ENCODE assay signal across 27 cellular contexts in genomic region chr13:44386932-44387556, GRCh38. TPM values are rescaled to one million over a fixed set of nuclear protein-coding genes. Genes with fewer than 3 reads are reported as not detected.
DNase-seq lines count a peak whose midpoint lies in the region; ATAC-seq and TF ChIP-seq lines count a peak whose summit lies in the region.
"Had no signal": no experiment of that assay in that cellular context is flagged by ENCODE, and none has a peak within 500 bp of the region (broad histone marks: within the 10 kb centered on the region; RNA-seq: fewer than 3 reads in every experiment).

No MANE protein-coding gene starts in this region.

- no peak for ATAC-seq in right cardiac atrium
- ATAC-seq in stimulated activated naive CD8-positive, alpha-beta T cell treated with anti-CD3 and anti-CD28 coated beads, Interleukin-15, Interleukin-2, amounts not matched to agents 100 U/mL and 50 U/mL, for 24 hours, result no peak

- H3K4me3 Mint-ChIP-seq in activated CD4-positive, alpha-beta memory T cell treated with anti-CD3 and anti-CD28 coated beads for 36 hours, result no peak overlapping the region
- H3K4me3 Mint-ChIP-seq: CD4-positive, CD25-positive, alpha-beta regulatory T cell; central memory CD8-positive, alpha-beta T cell; IgD-negative memory B cell; stimulated activated naive CD8-positive, alpha-beta T cell treated with anti-CD3 and anti-CD28 coated beads, Interleukin-15, Interleukin-2, amounts not matched to agents 100 ng/mL and 50 ng/mL, for 24 hours had no signal

- no peak overlapping the region for H4K91ac ChIP-seq in mesenchymal stem cell (ENCODE audit: low read length)

- intact Hi-C loops in right cardiac atrium (cut with DNase I), result loop anchor here in 2 of 4 donors (10.0 kb wide), 1 partner anchor 48 kb away; no protein-coding TSS in a partner anchor
- intact Hi-C loops in cardiac septum (cut with DNase I), result no loop called here
- intact Hi-C loops in transverse colon (cut with DNase I; ENCODE audit: low total_unique reads), result no loop called here
- intact Hi-C loops in activated CD4-positive, alpha-beta memory T cell treated with anti-CD3 and anti-CD28 coated beads for 36 hours (cut with micrococcal nuclease), result no loop called here

- no peak overlapping the region for H3K4ac ChIP-seq in mesenchymal stem cell (ENCODE audit: low read depth in 1 of 2, low read length in 2 of 2)

- no peak overlapping the region for H2BK120ac ChIP-seq in mesenchymal stem cell (ENCODE audit: low read depth, low read length)

- H3K27ac ChIP-seq in right cardiac atrium (ENCODE audit: low read length), result peak overlapping the region; percentile 6
- H3K27ac ChIP-seq in mesenchymal stem cell (ENCODE audit: low read length, poor library complexity, severe bottlenecking), result no peak overlapping the region
- H3K27ac ChIP-seq in transverse colon, result no peak overlapping the region
- H3K27ac ChIP-seq in tibial nerve, result no peak overlapping the region
- H3K27ac ChIP-seq: prostate gland, RWPE1, sigmoid colon had no signal

- H3K4me3 ChIP-seq in right cardiac atrium (ENCODE audit: low read length), result no peak overlapping the region
- H3K4me3 ChIP-seq in choroid plexus epithelial cell (ENCODE audit: low read depth, low read length), result no peak overlapping the region
- H3K4me3 ChIP-seq in mesenchymal stem cell (ENCODE audit: insufficient read depth in 1 of 2, low read depth in 1 of 2, low read length in 2 of 2), result no peak overlapping the region
- no peak overlapping the region for H3K4me3 ChIP-seq in transverse colon
- H3K4me3 ChIP-seq in tibial nerve, result no peak overlapping the region
- H3K4me3 ChIP-seq: HAP-1, prostate gland, sigmoid colon had no signal

- peak overlapping the region; percentile 71 for H4K8ac ChIP-seq in mesenchymal stem cell (ENCODE audit: low read length)

- no peak overlapping the region for H3K9ac ChIP-seq in mesenchymal stem cell (ENCODE audit: low read length)

- no peaks in the 10 kb centered on the region for H3K27me3 Mint-ChIP-seq in activated CD4-positive, alpha-beta memory T cell treated with anti-CD3 and anti-CD28 coated beads for 36 hours
- H3K27me3 Mint-ChIP-seq: central memory CD8-positive, alpha-beta T cell; stimulated activated naive CD8-positive, alpha-beta T cell treated with anti-CD3 and anti-CD28 coated beads, Interleukin-15, Interleukin-2, amounts not matched to agents 100 ng/mL and 50 ng/mL, for 24 hours had no signal

- no peak overlapping the region for H2BK5ac ChIP-seq in mesenchymal stem cell (ENCODE audit: low read depth, low read length, poor library complexity, severe bottlenecking)

- H3K9me3 ChIP-seq in right cardiac atrium (ENCODE audit: control insufficient read depth, low read length), result no peaks in the 10 kb centered on the region
- no peaks in the 10 kb centered on the region for H3K9me3 ChIP-seq in mesenchymal stem cell (ENCODE audit: control insufficient read depth, low read length)
- no peaks in the 10 kb centered on the region for H3K9me3 ChIP-seq in transverse colon
- H3K9me3 ChIP-seq in tibial nerve, result no peaks in the 10 kb centered on the region
- H3K9me3 ChIP-seq: HAP-1, prostate gland, sigmoid colon had no signal

- H3K14ac ChIP-seq in mesenchymal stem cell (ENCODE audit: low read length in 2 of 2), result no peak overlapping the region

- H3K27ac Mint-ChIP-seq in activated CD4-positive, alpha-beta memory T cell treated with anti-CD3 and anti-CD28 coated beads for 36 hours, result no peak overlapping the region
- H3K27ac Mint-ChIP-seq: CD4-positive, CD25-positive, alpha-beta regulatory T cell; IgD-negative memory B cell; stimulated activated naive CD8-positive, alpha-beta T cell treated with anti-CD3 and anti-CD28 coated beads, Interleukin-15, Interleukin-2, amounts not matched to agents 100 ng/mL and 50 ng/mL, for 24 hours had no signal

- DNase-seq in right cardiac atrium (no peak), cardiac septum (ENCODE audit: low spot score) (no peak), choroid plexus epithelial cell (ENCODE audit: low read depth) (peak; percentile 35), mesenchymal stem cell (no peak), transverse colon (no peak), tibial nerve (ENCODE audit: low spot score in 2 of 2) (no peak)
- DNase-seq in stimulated activated naive CD8-positive, alpha-beta T cell treated with anti-CD3 and anti-CD28 coated beads, Interleukin-15, Interleukin-2, amounts not matched to agents 100 U/mL and 50 U/mL, for 24 hours, result no peak
- DNase-seq in activated CD4-positive, alpha-beta memory T cell treated with anti-CD3 and anti-CD28 coated beads for 36 hours, result no peak
- DNase-seq: activated CD4-positive, alpha-beta T cell treated with anti-CD3 and anti-CD28 coated beads for 4 hours; activated CD8-positive, alpha-beta memory T cell treated with anti-CD3 and anti-CD28 coated beads for 24 hours; activated gamma-delta T cell treated with Interleukin-2 at 50 U/mL for 16 hours; activated T-cell treated with anti-CD3 and anti-CD28 coated beads, Interleukin-2, amount 50 U/mL, for 1 hour; CD4-positive, CD25-positive, alpha-beta regulatory T cell; DMS153; kidney glomerular epithelial cell; NCI-H1105; NCI-H2029 treated with DMSO at 0.1 percent for 48 hours; NCI-H2227 treated with DMSO at 0.1 percent for 48 hours; NCI-H69; sigmoid colon; stimulated activated CD4-positive, alpha-beta T cell treated with anti-CD3 and anti-CD28 coated beads, Interleukin-15, amount 100 ng/mL, for 24 hours had no signal

- no peaks in the 10 kb centered on the region for H3K4me1 Mint-ChIP-seq in activated CD4-positive, alpha-beta memory T cell treated with anti-CD3 and anti-CD28 coated beads for 36 hours (ENCODE audit: low read depth)
- H3K4me1 Mint-ChIP-seq: CD4-positive, CD25-positive, alpha-beta regulatory T cell; central memory CD8-positive, alpha-beta T cell had no signal

- POLR2A ChIA-PET in activated CD4-positive, alpha-beta memory T cell treated with anti-CD3 and anti-CD28 coated beads for 36 hours (lab: Charles Lee), result no interaction called here

- in situ Hi-C loops in transverse colon (cut with MboI; ENCODE audit: low pct_ligation_motif_present in 1 of 4, low pct_unique_long_range_greater_than_20kb in 1 of 4, low sequenced_read_pairs in 3 of 4), result no loop called here

- whole genome bisulfite sequencing in right cardiac atrium, result 67% methylated on average over 7 of the region's 7 CpGs
- WGBS in mesenchymal stem cell, result 68% methylated on average over 7 of the region's 7 CpGs
- 80 to 88% methylated on average over 4 to 7 of the region's 7 CpGs for WGBS in transverse colon (ENCODE audit: low coverage in 1 of 2), 2 donors
- 67 to 72% methylated on average over 7 of the region's 7 CpGs for WGBS in tibial nerve, 2 donors

- peak overlapping the region in 1 of 2 experiments; percentile 34 for H3K18ac ChIP-seq in mesenchymal stem cell (ENCODE audit: low read depth in 1 of 2, low read length in 2 of 2)

- peak overlapping the region in 1 of 2 experiments; percentile 70 for H2BK12ac ChIP-seq in mesenchymal stem cell (ENCODE audit: low read length in 2 of 2)

- CTCF ChIA-PET in activated CD4-positive, alpha-beta memory T cell treated with anti-CD3 and anti-CD28 coated beads for 36 hours (lab: Charles Lee), result no interaction called here

- TF ChIP-seq POLR2A in transverse colon (IDR thresholded peaks at IDR 0.05), result no peak
- TF ChIP-seq POLR2A in tibial nerve (IDR thresholded peaks at IDR 0.05), result no peak

- H3K23ac ChIP-seq in mesenchymal stem cell (ENCODE audit: low read length in 2 of 2), result no peak overlapping the region

- H3K79me1 ChIP-seq in mesenchymal stem cell (replicated peaks; ENCODE audit: low read length, poor library complexity, severe bottlenecking), result peaks cover 2% of the 10 kb centered on the region

- H2AK5ac ChIP-seq in mesenchymal stem cell (ENCODE audit: low read length, severe bottlenecking), result no peak overlapping the region

- H2AFZ ChIP-seq in mesenchymal stem cell (ENCODE audit: low read depth, low read length), result no peak overlapping the region

- no peak overlapping the region for H3K4me2 ChIP-seq in mesenchymal stem cell (ENCODE audit: low read length, poor library complexity, severe bottlenecking)

- no peaks in the 10 kb centered on the region for H3K27me3 ChIP-seq in right cardiac atrium (ENCODE audit: control insufficient read depth, insufficient read depth)
- no peaks in the 10 kb centered on the region for H3K27me3 ChIP-seq in mesenchymal stem cell (ENCODE audit: control insufficient read depth in 1 of 2, insufficient read depth in 1 of 2, low read length in 2 of 2)
- H3K27me3 ChIP-seq in transverse colon, result no peaks in the 10 kb centered on the region
- no peaks in the 10 kb centered on the region for H3K27me3 ChIP-seq in tibial nerve
- H3K27me3 ChIP-seq: sigmoid colon had no signal

- no peaks in the 10 kb centered on the region for H3K9me3 Mint-ChIP-seq in activated CD4-positive, alpha-beta memory T cell treated with anti-CD3 and anti-CD28 coated beads for 36 hours
- H3K9me3 Mint-ChIP-seq: central memory CD8-positive, alpha-beta T cell; IgD-negative memory B cell; stimulated activated naive CD8-positive, alpha-beta T cell treated with anti-CD3 and anti-CD28 coated beads, Interleukin-15, Interleukin-2, amounts not matched to agents 100 ng/mL and 50 ng/mL, for 24 hours had no signal

- TF ChIP-seq EP300 in transverse colon (IDR thresholded peaks at IDR 0.05; ENCODE audit: low read depth) (no peak), tibial nerve (IDR thresholded peaks at IDR 0.05) (no peak)

- no peak overlapping the region for H2BK15ac ChIP-seq in mesenchymal stem cell (ENCODE audit: low read depth, poor library complexity, severe bottlenecking)

- H3K36me3 Mint-ChIP-seq in activated CD4-positive, alpha-beta memory T cell treated with anti-CD3 and anti-CD28 coated beads for 36 hours, result no peaks in the 10 kb centered on the region
- H3K36me3 Mint-ChIP-seq: CD4-positive, CD25-positive, alpha-beta regulatory T cell; IgD-negative memory B cell had no signal

- TF ChIP-seq CTCF in choroid plexus epithelial cell (conservative IDR thresholded peaks at IDR 0.05; ENCODE audit: low read depth, low read length) (no peak), transverse colon (IDR thresholded peaks at IDR 0.05) (no peak), tibial nerve (IDR thresholded peaks at IDR 0.05) (no peak)

- H3K36me3 ChIP-seq in mesenchymal stem cell (ENCODE audit: control insufficient read depth in 1 of 2, insufficient read depth in 2 of 2, low read depth in 1 of 2, low read length in 2 of 2) (peaks cover 7% of the 10 kb centered on the region in 2 experiments), transverse colon (no peaks in the 10 kb centered on the region), tibial nerve (peaks cover 0 to 24% (median 0%) of the 10 kb centered on the region in 3 donors)
- H3K36me3 ChIP-seq: HAP-1, prostate gland, sigmoid colon had no signal

- H3K4me1 ChIP-seq in right cardiac atrium (ENCODE audit: control insufficient read depth, insufficient read depth, low read length) (peaks cover 2% of the 10 kb centered on the region), mesenchymal stem cell (ENCODE audit: control insufficient read depth, insufficient read depth, low read depth, low read length) (no peaks in the 10 kb centered on the region), transverse colon (peaks cover 0 to 21% (median 7%) of the 10 kb centered on the region in 4 donors), tibial nerve (no peaks in the 10 kb centered on the region)
- H3K4me1 ChIP-seq: prostate gland, sigmoid colon had no signal

RNA-seq across cellular contexts. Expression of gene SERP2, which starts 13.4 kb away (rescaled TPM):
- total RNA-seq in right cardiac atrium, result 10 to 100 TPM; 19.4 to 28.2 (median 23.1) TPM
- polyA plus RNA-seq in right cardiac atrium, result 36.2 TPM
- total RNA-seq in cardiac septum, result 7.9 TPM
- 3.4 TPM for polyA plus RNA-seq in mesenchymal stem cell (2013, experiment 1 of 2)
- polyA plus RNA-seq in mesenchymal stem cell (2013, experiment 2 of 2), result 3.5 TPM
- total RNA-seq in transverse colon, result 1 to 10 TPM in 2 of 4 donors, not detected in 2; 1.8 to 2.4 TPM
- total RNA-seq in activated CD4-positive, alpha-beta memory T cell treated with anti-CD3 and anti-CD28 coated beads for 36 hours, result not detected
- 10 to 100 TPM; 13.1 to 20.5 (median 15.7) TPM for total RNA-seq in tibial nerve
- total RNA-seq: CD4-positive, CD25-positive, alpha-beta regulatory T cell had no signal
- polyA plus RNA-seq: IgD-negative memory B cell had no signal
